ENCODE assay signal across 9 cellular contexts in the genomic region with DNA sequence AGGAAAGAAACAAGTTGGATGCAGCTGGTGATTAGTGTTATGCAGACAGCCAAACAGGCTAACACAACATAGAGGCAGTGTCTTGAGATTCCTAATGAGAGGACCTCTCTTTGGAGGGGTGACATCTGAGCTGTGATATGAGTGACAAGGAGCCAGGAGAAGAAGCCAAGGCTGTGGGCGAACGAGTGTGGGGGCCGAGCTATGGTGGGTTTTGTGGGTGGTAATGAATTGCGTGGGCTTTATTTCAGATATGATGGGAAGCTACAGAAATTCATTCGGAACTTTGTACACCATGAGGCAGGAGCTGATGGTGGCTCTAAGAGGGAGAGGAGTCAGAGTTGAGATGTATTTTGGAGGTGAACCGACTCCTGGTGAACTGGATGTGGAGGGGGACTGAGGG. TPM values are rescaled to one million over a fixed set of nuclear protein-coding genes. Genes with fewer than 3 reads are reported as not detected.
"Had no signal": no experiment of that assay in that cellular context is flagged by ENCODE, and none has a peak within 500 bp of the region (broad histone marks: within the 10 kb centered on the region; RNA-seq: fewer than 3 reads in every experiment).

No MANE protein-coding gene starts in this region.

- H3K27ac ChIP-seq: GM23248 had no signal

- ATAC-seq: GM23338, HCT116 had no signal

- H3K4me3 Mint-ChIP-seq: GM23338, HFFc6 had no signal

- H2AFZ ChIP-seq: GM23248, GM23338 had no signal

- H3K4me2 ChIP-seq: GM23338 had no signal

- H3K9ac ChIP-seq: GM23248 had no signal

- H3K9me3 ChIP-seq: HAP-1 had no signal

- H3K36me3 ChIP-seq: HAP-1 had no signal

- DNase-seq: GM23248, GOT3, H7, HCEC 1CT, HFFc6 had no signal

- H3K4me3 ChIP-seq: GM23248, GM23338, HAP-1 had no signal

- H3K27ac Mint-ChIP-seq: GM23338, HFFc6 had no signal

- H3K4me1 ChIP-seq: HAP-1 had no signal

RNA-seq across cellular contexts. Expression of a gene that starts 17.1 kb away (rescaled TPM):
- total RNA-seq: H4 had no signal
